ENCODE assay signal across 13 cellular contexts in the genomic region with DNA sequence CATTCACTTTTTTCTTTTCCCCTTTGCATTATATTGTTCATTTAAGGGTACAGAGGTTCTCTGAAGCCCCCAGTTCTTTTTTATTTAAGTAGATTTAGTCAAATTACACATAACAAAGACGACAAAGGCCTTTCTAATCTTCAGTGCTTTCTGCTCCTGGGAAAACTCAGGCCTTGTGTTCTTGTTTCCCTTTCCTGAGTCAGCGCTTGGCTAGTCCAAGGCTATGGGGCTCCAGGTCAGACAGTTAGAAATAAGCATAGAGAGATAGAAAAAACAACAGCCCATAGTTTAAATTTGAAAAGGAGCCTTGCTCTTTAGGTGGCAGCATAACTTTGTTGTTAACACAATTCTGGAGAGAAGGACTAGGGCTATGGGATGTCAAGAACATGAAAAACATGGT.
DNase-seq lines count a peak whose midpoint lies in the region; ATAC-seq and TF ChIP-seq lines count a peak whose summit lies in the region.
"Had no signal": no experiment of that assay in that cellular context is flagged by ENCODE, and none has a peak within 500 bp of the region (broad histone marks: within the 10 kb centered on the region; RNA-seq: fewer than 3 reads in every experiment).

No MANE protein-coding gene starts in this region.

- intact Hi-C loops in Right ventricle myocardium inferior (cut with DNase I) (no loop called here), left ventricle myocardium inferior (cut with micrococcal nuclease) (no loop called here)

- H3K9me3 ChIP-seq in left ventricle myocardium inferior (replicated peaks): no peaks in the 10 kb centered on the region

- peak; percentile 70 for ATAC-seq in Right ventricle myocardium inferior
- no peak for ATAC-seq in GM21717 (IDR thresholded peaks at IDR 0.05; ENCODE audit: unreplicated experiment)

- H3K4me3 ChIP-seq in left ventricle myocardium inferior: no peak overlapping the region

- H3K9me3 Mint-ChIP-seq in endothelial cell (ENCODE audit: unreplicated experiment): no peaks in the 10 kb centered on the region

- TF ChIP-seq CTCF in left ventricle myocardium inferior (IDR thresholded peaks at IDR 0.05; ENCODE audit: borderline replicate concordance) (no peak), endothelial cell (IDR thresholded peaks at IDR 0.05; ENCODE audit: unreplicated experiment) (no peak)

- H3K4me1 ChIP-seq in left ventricle myocardium inferior: no peaks in the 10 kb centered on the region

- peak overlapping the region; percentile 61 for H3K27ac Mint-ChIP-seq in endothelial cell (ENCODE audit: unreplicated experiment)

- no peaks in the 10 kb centered on the region for H3K36me3 ChIP-seq in left ventricle myocardium inferior

- H3K4me1 Mint-ChIP-seq in endothelial cell (ENCODE audit: unreplicated experiment): peaks cover 3% of the 10 kb centered on the region

- no peaks in the 10 kb centered on the region for H3K36me3 Mint-ChIP-seq in endothelial cell (ENCODE audit: low read depth, unreplicated experiment)

- no peak overlapping the region for H3K4me3 Mint-ChIP-seq in endothelial cell (ENCODE audit: unreplicated experiment)

- no peaks in the 10 kb centered on the region for H3K27me3 Mint-ChIP-seq in endothelial cell (ENCODE audit: unreplicated experiment)

- no peaks in the 10 kb centered on the region for H3K27me3 ChIP-seq in left ventricle myocardium inferior (ENCODE audit: low read depth)

- DNase-seq in Right ventricle myocardium inferior (ENCODE audit: missing footprints) (no peak), left ventricle myocardium inferior (no peak), endothelial cell (ENCODE audit: low spot score) (peak; percentile 3), kidney glomerular epithelial cell (lab: John Stamatoyannopoulos, UW) (peak; percentile 0), smooth muscle cell of the brain vasculature (ENCODE audit: low read depth, low spot score) (peak; percentile 26), NCI-H1105 (lab: John Stamatoyannopoulos, UW) (no peak)
- no peak for DNase-seq in activated naive CD4-positive, alpha-beta T cell treated with anti-CD3 and anti-CD28 coated beads, Interleukin-2, amount 50 U/mL, for 16 hours
- DNase-seq: effector CD4-positive, alpha-beta T cell; NCI-H2107; trophoblast cell had no signal

- no peak overlapping the region for H3K27ac ChIP-seq in left ventricle myocardium inferior (replicated peaks)
- H3K27ac ChIP-seq: 22Rv1, KMS-11 had no signal

Comparison
In these comparisons a context has a peak if more than half of its experiments do, and no peak if none do; other contexts are left out.
1. DNase-seq: peak in endothelial cell (single experiment), kidney glomerular epithelial cell (single experiment) and smooth muscle cell of the brain vasculature (single experiment); none in Right ventricle myocardium inferior (single experiment), left ventricle myocardium inferior (single experiment), activated naive CD4-positive, alpha-beta T cell treated with anti-CD3 and anti-CD28 coated beads, Interleukin-2, amount 50 U/mL, for 16 hours (single experiment) and NCI-H1105 (single experiment).